Comparison of ENCODE assay signal across 16 cellular contexts in the genomic region with DNA sequence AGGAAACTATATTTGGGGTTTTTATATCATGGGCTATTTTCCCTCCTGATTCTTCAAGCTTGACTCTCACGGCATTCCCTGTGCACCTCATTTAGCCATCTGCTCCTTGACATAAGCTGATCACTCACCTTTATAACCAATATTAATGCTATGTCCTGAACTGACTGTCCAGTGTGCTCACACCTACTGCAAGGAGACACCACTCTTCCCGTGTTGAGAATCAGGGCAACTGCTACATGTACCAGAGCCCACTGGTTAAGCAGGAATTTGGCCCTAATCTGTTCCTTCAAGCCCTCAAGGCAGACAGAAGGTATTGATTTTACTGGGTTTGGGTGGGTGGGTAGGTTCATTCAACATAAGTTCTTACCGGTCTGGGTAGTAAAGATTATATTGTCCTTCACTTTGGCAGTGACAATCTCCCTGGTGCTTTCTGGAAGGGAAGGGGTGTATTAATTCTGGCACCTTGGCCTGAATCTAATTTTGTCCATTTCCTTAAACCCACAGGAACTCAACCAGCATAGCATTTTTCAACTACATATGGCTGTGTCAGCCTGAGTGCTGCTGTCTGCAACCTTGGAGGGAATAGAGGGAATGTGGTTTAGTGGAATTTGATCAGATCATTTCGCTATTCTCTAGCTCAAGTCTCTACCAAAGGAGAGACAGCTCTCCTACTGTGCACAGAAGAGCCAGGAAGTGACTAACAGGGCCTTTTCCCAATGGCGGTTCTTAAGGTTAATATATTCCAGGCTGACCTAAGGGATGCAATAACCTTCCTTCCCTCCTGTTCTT.
DNase-seq lines count a peak whose midpoint lies in the region; TF ChIP-seq lines count a peak whose summit lies in the region.
"Had no signal": no experiment of that assay in that cellular context is flagged by ENCODE, and none has a peak within 500 bp of the region (broad histone marks: within the 10 kb centered on the region; RNA-seq: fewer than 3 reads in every experiment).

No MANE protein-coding gene starts in this region.

- H3K4me1 Mint-ChIP-seq in endodermal cell = peaks cover 26% of the 10 kb centered on the region
- peaks cover 0 to 4% (median 2%) of the 10 kb centered on the region in 3 donors for H3K4me1 Mint-ChIP-seq in CD8-positive, alpha-beta memory T cell
- H3K4me1 Mint-ChIP-seq: activated naive CD4-positive, alpha-beta T cell treated with anti-CD3 and anti-CD28 coated beads, Interleukin-2, amount 50 U/mL, for 24 hours had no signal

- H3K4me1 ChIP-seq in endodermal cell (ENCODE audit: control insufficient read depth, insufficient read depth, low read length) = peaks cover 20% of the 10 kb centered on the region
- no peaks in the 10 kb centered on the region for H3K4me1 ChIP-seq in CD8-positive, alpha-beta memory T cell (ENCODE audit: insufficient read depth, low read length)

- CTCF ChIA-PET in CD8-positive, alpha-beta memory T cell (lab: Charles Lee) = no interaction called here

- H3K9ac ChIP-seq in endodermal cell (ENCODE audit: extremely low read depth, low read length, poor library complexity, severe bottlenecking) = no peak overlapping the region

- DNase-seq in GM03348 (ENCODE audit: low spot score) (peak; percentile 84), RPMI7951 (ENCODE audit: low read depth) (peak; percentile 92), endodermal cell (peak; percentile 58), non-pigmented ciliary epithelial cell (ENCODE audit: low read depth) (peak; percentile 81), posterior vena cava (ENCODE audit: low spot score) (no peak), NCI-H1694 (lab: John Stamatoyannopoulos, UW) (no peak), cerebellar nuclear complex (lab: John Stamatoyannopoulos, UW) (no peak)
- no peak for DNase-seq in CD8-positive, alpha-beta memory T cell
- DNase-seq: DMS 273 treated with DMSO at 0.1 percent for 48 hours; hypothalamus; NCI-H1048; psoas muscle; stimulated activated CD4-positive, alpha-beta T cell treated with anti-CD3 and anti-CD28 coated beads, Interleukin-4, amount 100 ng/mL, for 24 hours had no signal

- H3K36me3 Mint-ChIP-seq in endodermal cell (ENCODE audit: low read depth) = no peaks in the 10 kb centered on the region
- peaks cover 0 to 32% (median 9%) of the 10 kb centered on the region in 3 donors for H3K36me3 Mint-ChIP-seq in CD8-positive, alpha-beta memory T cell
- H3K36me3 Mint-ChIP-seq: mesothelial cell of epicardium had no signal

- TF ChIP-seq CTCF in endodermal cell (conservative IDR thresholded peaks at IDR 0.05) = no peak

- H3K9me3 Mint-ChIP-seq in endodermal cell = no peaks in the 10 kb centered on the region
- H3K9me3 Mint-ChIP-seq in CD8-positive, alpha-beta memory T cell = no peaks in the 10 kb centered on the region
- H3K9me3 Mint-ChIP-seq: activated naive CD4-positive, alpha-beta T cell treated with anti-CD3 and anti-CD28 coated beads, Interleukin-2, amount 50 U/mL, for 24 hours; mesothelial cell of epicardium; stimulated activated naive CD8-positive, alpha-beta T cell treated with anti-CD3 and anti-CD28 coated beads, Interleukin-15, Interleukin-2, amounts not matched to agents 100 ng/mL and 50 ng/mL, for 24 hours had no signal

- no peaks in the 10 kb centered on the region for H3K36me3 ChIP-seq in endodermal cell (ENCODE audit: control insufficient read depth, insufficient read depth, low read length)
- H3K36me3 ChIP-seq in CD8-positive, alpha-beta memory T cell (ENCODE audit: insufficient read depth, low read length) = no peaks in the 10 kb centered on the region

- intact Hi-C loops in posterior vena cava (cut with DNase I) = no loop called here

- H3K27me3 Mint-ChIP-seq in endodermal cell (ENCODE audit: insufficient read depth) = no peaks in the 10 kb centered on the region
- no peaks in the 10 kb centered on the region for H3K27me3 Mint-ChIP-seq in CD8-positive, alpha-beta memory T cell
- H3K27me3 Mint-ChIP-seq: activated naive CD4-positive, alpha-beta T cell treated with anti-CD3 and anti-CD28 coated beads, Interleukin-2, amount 50 U/mL, for 24 hours; stimulated activated naive CD8-positive, alpha-beta T cell treated with anti-CD3 and anti-CD28 coated beads, Interleukin-15, Interleukin-2, amounts not matched to agents 100 ng/mL and 50 ng/mL, for 24 hours had no signal

- peaks cover 14% of the 10 kb centered on the region for H3K27me3 ChIP-seq in endodermal cell (ENCODE audit: control insufficient read depth, insufficient read depth, low read length, poor library complexity, severe bottlenecking)
- H3K27me3 ChIP-seq in CD8-positive, alpha-beta memory T cell (ENCODE audit: insufficient read depth, low read length, poor library complexity, severe bottlenecking) = no peaks in the 10 kb centered on the region

- H3K9me3 ChIP-seq in endodermal cell (ENCODE audit: control insufficient read depth, low read length) = no peaks in the 10 kb centered on the region
- H3K9me3 ChIP-seq in CD8-positive, alpha-beta memory T cell (ENCODE audit: low read length) = no peaks in the 10 kb centered on the region
- H3K9me3 ChIP-seq: psoas muscle had no signal

- POLR2A ChIA-PET in CD8-positive, alpha-beta memory T cell (lab: Charles Lee) = no interaction called here

- 52 to 59% methylated on average over 3 to 5 of the region's 5 CpGs for WGBS in endodermal cell (ENCODE audit: insufficient coverage in 1 of 2, insufficient read length in 1 of 2), 2 experiments

- H3K27ac Mint-ChIP-seq in endodermal cell = no peak overlapping the region
- peak overlapping the region in 2 of 8 donors; percentile 27 to 36 for H3K27ac Mint-ChIP-seq in CD8-positive, alpha-beta memory T cell
- H3K27ac Mint-ChIP-seq: activated naive CD4-positive, alpha-beta T cell treated with anti-CD3 and anti-CD28 coated beads, Interleukin-2, amount 50 U/mL, for 24 hours; mesothelial cell of epicardium; stimulated activated naive CD8-positive, alpha-beta T cell treated with anti-CD3 and anti-CD28 coated beads, Interleukin-15, Interleukin-2, amounts not matched to agents 100 ng/mL and 50 ng/mL, for 24 hours had no signal

- H3K4me3 Mint-ChIP-seq in endodermal cell = no peak overlapping the region
- no peak overlapping the region for H3K4me3 Mint-ChIP-seq in CD8-positive, alpha-beta memory T cell
- H3K4me3 Mint-ChIP-seq: activated naive CD4-positive, alpha-beta T cell treated with anti-CD3 and anti-CD28 coated beads, Interleukin-2, amount 50 U/mL, for 24 hours; mesothelial cell of epicardium; stimulated activated naive CD8-positive, alpha-beta T cell treated with anti-CD3 and anti-CD28 coated beads, Interleukin-15, Interleukin-2, amounts not matched to agents 100 ng/mL and 50 ng/mL, for 24 hours had no signal

- H3K4me3 ChIP-seq in endodermal cell (ENCODE audit: low read length) = no peak overlapping the region
- no peak overlapping the region for H3K4me3 ChIP-seq in CD8-positive, alpha-beta memory T cell (ENCODE audit: low read length)
- H3K4me3 ChIP-seq: psoas muscle had no signal

- no peak overlapping the region for H3K27ac ChIP-seq in endodermal cell (ENCODE audit: low read depth, low read length)
- H3K27ac ChIP-seq in CD8-positive, alpha-beta memory T cell (ENCODE audit: low read depth, low read length) = no peak overlapping the region
- H3K27ac ChIP-seq: psoas muscle had no signal

Comparison
In these comparisons a context has a peak if more than half of its experiments do, and no peak if none do; other contexts are left out.
1. DNase-seq: peak in GM03348 (single experiment), RPMI7951 (single experiment), endodermal cell (single experiment) and non-pigmented ciliary epithelial cell (single experiment); none in posterior vena cava (single experiment), NCI-H1694 (single experiment), cerebellar nuclear complex (0 of 2) and CD8-positive, alpha-beta memory T cell (0 of 5).